In genomic region chr17:66966529-66967418, GRCh38 we compare ENCODE assay signal across 14 cellular contexts. TPM values are rescaled to one million over a fixed set of nuclear protein-coding genes. Genes with fewer than 3 reads are reported as not detected.
DNase-seq lines count a peak whose midpoint lies in the region; ATAC-seq and TF ChIP-seq lines count a peak whose summit lies in the region.
"Had no signal": no experiment of that assay in that cellular context is flagged by ENCODE, and none has a peak within 500 bp of the region (broad histone marks: within the 10 kb centered on the region; RNA-seq: fewer than 3 reads in every experiment).

No MANE protein-coding gene starts in this region.

- H3K4me3 ChIP-seq in CD8-positive, alpha-beta T cell (ENCODE audit: low read depth, low read length): no peak overlapping the region
- peak overlapping the region; percentile 62 for H3K4me3 ChIP-seq in HUES64 (ENCODE audit: low read length)
- H3K4me3 ChIP-seq in gastroesophageal sphincter: no peak overlapping the region
- H3K4me3 ChIP-seq in body of pancreas: no peak overlapping the region

- peaks cover 73% of the 10 kb centered on the region for H3K27me3 Mint-ChIP-seq in CD8-positive, alpha-beta T cell (ENCODE audit: low read depth)
- H3K27me3 Mint-ChIP-seq in activated naive CD8-positive, alpha-beta T cell treated with anti-CD3 and anti-CD28 coated beads, Interleukin-2, amount 50 U/mL, for 24 hours: peaks cover 78% of the 10 kb centered on the region
- peaks cover 47 to 85% (median 79%) of the 10 kb centered on the region in 5 donors for H3K27me3 Mint-ChIP-seq in naive thymus-derived CD8-positive, alpha-beta T cell

- H3K9me3 Mint-ChIP-seq in CD8-positive, alpha-beta T cell: no peaks in the 10 kb centered on the region
- H3K9me3 Mint-ChIP-seq in activated naive CD8-positive, alpha-beta T cell treated with anti-CD3 and anti-CD28 coated beads, Interleukin-2, amount 50 U/mL, for 24 hours: no peaks in the 10 kb centered on the region
- H3K9me3 Mint-ChIP-seq in naive thymus-derived CD8-positive, alpha-beta T cell: peaks cover 0 to 2% (median 0%) of the 10 kb centered on the region in 9 donors

- no peaks in the 10 kb centered on the region for H3K36me3 Mint-ChIP-seq in CD8-positive, alpha-beta T cell
- no peaks in the 10 kb centered on the region for H3K36me3 Mint-ChIP-seq in activated naive CD8-positive, alpha-beta T cell treated with anti-CD3 and anti-CD28 coated beads, Interleukin-2, amount 50 U/mL, for 24 hours (ENCODE audit: low read depth)
- H3K36me3 Mint-ChIP-seq in naive thymus-derived CD8-positive, alpha-beta T cell: peaks cover 0 to 12% (median 0%) of the 10 kb centered on the region in 3 donors

- H3K9ac ChIP-seq in HUES64 (ENCODE audit: low read depth, low read length): no peak overlapping the region
- H3K9ac ChIP-seq: parathyroid adenoma had no signal

- H3K4me1 ChIP-seq in CD8-positive, alpha-beta T cell (ENCODE audit: insufficient read depth, low read length): peaks cover 8% of the 10 kb centered on the region
- H3K4me1 ChIP-seq in HUES64 (ENCODE audit: insufficient read depth, low read length) (peaks cover 9% of the 10 kb centered on the region; the same call in 1 of the 2 replicates), gastroesophageal sphincter (peaks cover 0 to 25% (median 13%) of the 10 kb centered on the region in 3 donors), body of pancreas (peaks cover 15% of the 10 kb centered on the region)

- H3K36me3 ChIP-seq in CD8-positive, alpha-beta T cell (ENCODE audit: insufficient read depth, low read length): no peaks in the 10 kb centered on the region
- H3K36me3 ChIP-seq in HUES64 (ENCODE audit: insufficient read depth, low read length): no peaks in the 10 kb centered on the region
- H3K36me3 ChIP-seq in gastroesophageal sphincter: no peaks in the 10 kb centered on the region
- H3K36me3 ChIP-seq in body of pancreas (replicated peaks in 1 of 2; ENCODE audit: insufficient read depth in 1 of 2, low read depth in 2 of 2): no peaks in the 10 kb centered on the region
- H3K36me3 ChIP-seq: Peyer's patch had no signal

- peaks cover 16% of the 10 kb centered on the region for H3K4me1 Mint-ChIP-seq in CD8-positive, alpha-beta T cell (ENCODE audit: low read depth)
- peaks cover 5% of the 10 kb centered on the region for H3K4me1 Mint-ChIP-seq in activated naive CD8-positive, alpha-beta T cell treated with anti-CD3 and anti-CD28 coated beads, Interleukin-2, amount 50 U/mL, for 24 hours
- peaks cover 5 to 17% (median 15%) of the 10 kb centered on the region in 4 donors for H3K4me1 Mint-ChIP-seq in naive thymus-derived CD8-positive, alpha-beta T cell

- POLR2A ChIA-PET in CD8-positive, alpha-beta T cell (lab: Charles Lee): interaction anchor here (0.6 kb wide), 1 partner anchor 82 kb away, joined by 3 read pairs; no protein-coding TSS in a partner anchor
- POLR2A ChIA-PET in naive thymus-derived CD8-positive, alpha-beta T cell (lab: Charles Lee): no interaction called here

- no peak overlapping the region for H3K27ac Mint-ChIP-seq in CD8-positive, alpha-beta T cell
- H3K27ac Mint-ChIP-seq in activated naive CD8-positive, alpha-beta T cell treated with anti-CD3 and anti-CD28 coated beads, Interleukin-2, amount 50 U/mL, for 24 hours: no peak overlapping the region
- H3K27ac Mint-ChIP-seq in naive thymus-derived CD8-positive, alpha-beta T cell: peak overlapping the region in 1 of 10 donors; percentile 37

- no peaks in the 10 kb centered on the region for H3K9me3 ChIP-seq in CD8-positive, alpha-beta T cell (ENCODE audit: low read length)
- H3K9me3 ChIP-seq in HUES64 (ENCODE audit: insufficient read depth, low read depth, low read length) (no peaks in the 10 kb centered on the region), gastroesophageal sphincter (no peaks in the 10 kb centered on the region), body of pancreas (no peaks in the 10 kb centered on the region)
- H3K9me3 ChIP-seq: Peyer's patch had no signal

- no peak overlapping the region for H3K27ac ChIP-seq in CD8-positive, alpha-beta T cell (ENCODE audit: low read depth, low read length)
- no peak overlapping the region for H3K27ac ChIP-seq in HUES64 (ENCODE audit: low read depth, low read length)
- no peak overlapping the region for H3K27ac ChIP-seq in gastroesophageal sphincter
- H3K27ac ChIP-seq in body of pancreas: no peak overlapping the region
- H3K27ac ChIP-seq: parathyroid adenoma, Peyer's patch had no signal

- intact Hi-C loops in CD8-positive, alpha-beta T cell (cut with DNase I, micrococcal nuclease): no loop called here
- intact Hi-C loops in body of pancreas (cut with DNase I): no loop called here

- CTCF ChIA-PET in CD8-positive, alpha-beta T cell (lab: Charles Lee): no interaction called here

- peaks cover 12% of the 10 kb centered on the region for H3K27me3 ChIP-seq in CD8-positive, alpha-beta T cell (ENCODE audit: insufficient read depth, low read length)
- H3K27me3 ChIP-seq in HUES64 (ENCODE audit: insufficient read depth, low read length): peaks cover 61% of the 10 kb centered on the region
- H3K27me3 ChIP-seq in gastroesophageal sphincter: peaks cover 87% of the 10 kb centered on the region
- H3K27me3 ChIP-seq in body of pancreas: no peaks in the 10 kb centered on the region

- TF ChIP-seq CTCF in CD8-positive, alpha-beta T cell (IDR thresholded peaks at IDR 0.05): no peak
- TF ChIP-seq CTCF in gastroesophageal sphincter (IDR thresholded peaks at IDR 0.05): no peak
- TF ChIP-seq CTCF in body of pancreas (IDR thresholded peaks at IDR 0.05): no peak

- TF ChIP-seq POLR2A in gastroesophageal sphincter (IDR thresholded peaks at IDR 0.05) (no peak), body of pancreas (IDR thresholded peaks at IDR 0.05) (no peak)

- H3K4me3 Mint-ChIP-seq in CD8-positive, alpha-beta T cell: peak overlapping the region; percentile 61
- peak overlapping the region; percentile 49 for H3K4me3 Mint-ChIP-seq in activated naive CD8-positive, alpha-beta T cell treated with anti-CD3 and anti-CD28 coated beads, Interleukin-2, amount 50 U/mL, for 24 hours
- H3K4me3 Mint-ChIP-seq in naive thymus-derived CD8-positive, alpha-beta T cell: peak overlapping the region; percentile 53 to 83 (median 66)

- TF ChIP-seq EP300 in gastroesophageal sphincter (IDR thresholded peaks at IDR 0.05): no peak

- WGBS in HUES64: 83% methylated on average over 11 of the region's 11 CpGs
- WGBS in gastroesophageal sphincter (ENCODE audit: low coverage in 1 of 2), 2 donors: 58 to 69% methylated on average over 4 of the region's 11 CpGs
- WGBS in body of pancreas, 2 donors: 56 to 62% methylated on average over 11 of the region's 11 CpGs

- no peak for ATAC-seq in CD8-positive, alpha-beta T cell
- ATAC-seq in activated naive CD8-positive, alpha-beta T cell treated with anti-CD3 and anti-CD28 coated beads, Interleukin-2, amount 50 U/mL, for 24 hours: no peak
- ATAC-seq in naive thymus-derived CD8-positive, alpha-beta T cell: no peak
- ATAC-seq in gastroesophageal sphincter: no peak
- ATAC-seq in body of pancreas: no peak
- no peak for ATAC-seq in HG03439 (IDR thresholded peaks at IDR 0.05; ENCODE audit: unreplicated experiment)
- no peak for ATAC-seq in HG03342 (IDR thresholded peaks at IDR 0.05; ENCODE audit: unreplicated experiment)

- no peak for DNase-seq in CD8-positive, alpha-beta T cell
- no peak for DNase-seq in activated naive CD8-positive, alpha-beta T cell treated with anti-CD3 and anti-CD28 coated beads, Interleukin-2, amount 50 U/mL, for 24 hours
- DNase-seq in naive thymus-derived CD8-positive, alpha-beta T cell: no peak
- DNase-seq in body of pancreas: no peak
- DNase-seq: DMS153; NCI-H1694 treated with DMSO at 0.1 percent for 48 hours; Peyer's patch; stimulated activated CD4-positive, alpha-beta T cell treated with anti-CD3 and anti-CD28 coated beads, Interleukin-2, amount 100 ng/mL, for 48 hours had no signal

RNA-seq across cellular contexts. Expression of gene CACNG4, which starts 2.3 kb away (rescaled TPM):
- total RNA-seq in CD8-positive, alpha-beta T cell: not detected
- polyA plus RNA-seq in HUES64 (2013, experiment 1 of 2): 4.1 TPM
- 5.6 TPM for polyA plus RNA-seq in HUES64 (2013, experiment 2 of 2)
- not detected for total RNA-seq in naive thymus-derived CD8-positive, alpha-beta T cell
- polyA plus RNA-seq in naive thymus-derived CD8-positive, alpha-beta T cell: not detected
- total RNA-seq in gastroesophageal sphincter (10 to 100 TPM in 1 of 4 donors, 1 to 10 TPM in 1, under 1 TPM in 1, not detected in 1; 0.13 to 13.5 (median 2.1) TPM), body of pancreas (under 1 TPM in 1 of 2 donors, not detected in 1; 0.26 TPM)
- total RNA-seq: subcutaneous adipose tissue had no signal
